Comparison of ENCODE assay signal across 13 cellular contexts in the genomic region with DNA sequence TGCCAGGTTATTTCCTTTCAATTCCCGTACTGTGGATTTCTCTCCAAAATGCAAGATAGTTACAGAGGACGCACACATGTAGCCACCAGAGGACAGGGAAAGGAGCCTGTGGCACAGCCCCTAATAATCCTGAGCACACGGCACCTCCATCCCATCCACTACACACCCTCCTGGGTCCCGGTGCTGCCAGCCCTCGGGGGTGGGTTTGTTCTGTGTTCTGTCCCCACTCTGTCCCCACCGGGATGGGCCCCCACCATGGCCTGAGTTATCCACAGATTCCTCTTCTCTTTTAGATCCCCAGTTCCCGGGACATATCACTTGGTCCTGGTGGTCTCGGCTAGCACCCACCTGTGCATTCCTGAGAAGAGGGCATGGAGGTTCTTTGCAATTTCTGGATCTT.
A peak's percentile ranks its signal among the peaks of the same experiment; 100 is the strongest.
DNase-seq lines count a peak whose midpoint lies in the region; ATAC-seq and TF ChIP-seq lines count a peak whose summit lies in the region.
"Had no signal": no experiment of that assay in that cellular context is flagged by ENCODE, and none has a peak within 500 bp of the region (broad histone marks: within the 10 kb centered on the region; RNA-seq: fewer than 3 reads in every experiment).

No MANE protein-coding gene starts in this region.

- TF ChIP-seq EP300 in SK-N-SH (IDR thresholded peaks at IDR 0.05; ENCODE audit: borderline replicate concordance in 1 of 2, low read depth in 1 of 2, low read length in 1 of 2) = no peak

- no peaks in the 10 kb centered on the region for H3K9me2 ChIP-seq in SK-N-SH

- peaks cover 3% of the 10 kb centered on the region for H3K27me3 Mint-ChIP-seq in activated CD4-positive, alpha-beta T cell treated with anti-CD3 and anti-CD28 coated beads for 36 hours

- H3K9ac ChIP-seq in SK-N-SH = no peak overlapping the region
- H3K9ac ChIP-seq: BLaER1 had no signal

- no peak overlapping the region for H3K4me2 ChIP-seq in SK-N-SH

- intact Hi-C loops in right cardiac atrium (cut with DNase I) (no loop called here), posterior vena cava (cut with DNase I) (loop anchor here in 1 of 2 donors (10.0 kb wide), 1 partner anchor 831 kb away; the partner anchor contains the start of gene INPP5A)
- intact Hi-C loops in activated CD4-positive, alpha-beta T cell treated with anti-CD3 and anti-CD28 coated beads for 36 hours (cut with DNase I, micrococcal nuclease) = no loop called here

- H3K27ac Mint-ChIP-seq in activated CD4-positive, alpha-beta T cell treated with anti-CD3 and anti-CD28 coated beads for 36 hours = no peak overlapping the region

- H3F3A ChIP-seq in SK-N-SH (replicated peaks; ENCODE audit: insufficient read depth) = no peaks in the 10 kb centered on the region

- no peaks in the 10 kb centered on the region for H3K4me1 ChIP-seq in SK-N-SH (ENCODE audit: control insufficient read depth in 1 of 2, insufficient read depth in 2 of 2, low read depth in 1 of 2, low read length in 1 of 2)
- no peaks in the 10 kb centered on the region for H3K4me1 ChIP-seq in right atrium auricular region
- H3K4me1 ChIP-seq in right cardiac atrium (ENCODE audit: control insufficient read depth, insufficient read depth, low read length) = no peaks in the 10 kb centered on the region
- H3K4me1 ChIP-seq: HAP-1 had no signal

- 35% methylated on average over 8 of the region's 8 CpGs for WGBS in SK-N-SH (ENCODE audit: low lambda C conversion rate)
- 91% methylated on average over 8 of the region's 8 CpGs for WGBS in right cardiac atrium

- TF ChIP-seq CTCF in SK-N-SH (IDR thresholded peaks at IDR 0.05) = no peak
- no peak for TF ChIP-seq CTCF in right atrium auricular region (IDR thresholded peaks at IDR 0.05)

- H3K27me3 ChIP-seq in SK-N-SH (ENCODE audit: insufficient read depth) (no peaks in the 10 kb centered on the region), right atrium auricular region (no peaks in the 10 kb centered on the region), right cardiac atrium (ENCODE audit: control insufficient read depth, insufficient read depth) (no peaks in the 10 kb centered on the region)
- H3K27me3 ChIP-seq: BLaER1 had no signal

- CTCF ChIA-PET in SK-N-SH (lab: Yijun Ruan, JAX) = no interaction called here
- CTCF ChIA-PET in activated CD4-positive, alpha-beta T cell treated with anti-CD3 and anti-CD28 coated beads for 36 hours (lab: Charles Lee) = no interaction called here

- POLR2A ChIA-PET in SK-N-SH (lab: Yijun Ruan, JAX) = no interaction called here
- POLR2A ChIA-PET in activated CD4-positive, alpha-beta T cell treated with anti-CD3 and anti-CD28 coated beads for 36 hours (lab: Charles Lee) = no interaction called here

- no peaks in the 10 kb centered on the region for H3K36me3 Mint-ChIP-seq in activated CD4-positive, alpha-beta T cell treated with anti-CD3 and anti-CD28 coated beads for 36 hours (ENCODE audit: low read depth)

- DNase-seq in SK-N-SH (peak; percentile 4), right atrium auricular region (ENCODE audit: low spot score) (peak; percentile 32), right cardiac atrium (no peak), posterior vena cava (ENCODE audit: low spot score) (peak; percentile 71), ureter (ENCODE audit: low spot score) (peak; percentile 34), Ammon's horn (ENCODE audit: low spot score) (no peak)
- no peak for DNase-seq in activated CD4-positive, alpha-beta T cell treated with anti-CD3 and anti-CD28 coated beads for 36 hours
- DNase-seq: DMS53, GF-D8 had no signal

- no peak overlapping the region for H2AFZ ChIP-seq in SK-N-SH (ENCODE audit: low read depth)

- H4K20me1 ChIP-seq in SK-N-SH (ENCODE audit: insufficient read depth) = no peaks in the 10 kb centered on the region
- H4K20me1 ChIP-seq: BLaER1 had no signal

- H3K4me3 Mint-ChIP-seq in activated CD4-positive, alpha-beta T cell treated with anti-CD3 and anti-CD28 coated beads for 36 hours = no peak overlapping the region

- H3K9me3 ChIP-seq in SK-N-SH (no peaks in the 10 kb centered on the region), right atrium auricular region (peaks cover 0 to 15% of the 10 kb centered on the region in 2 donors), right cardiac atrium (ENCODE audit: control insufficient read depth, low read length) (peaks cover 7% of the 10 kb centered on the region)
- H3K9me3 ChIP-seq: HAP-1 had no signal

- TF ChIP-seq RAD21 in SK-N-SH (IDR thresholded peaks at IDR 0.05; ENCODE audit: low read length) = no peak

- ATAC-seq in SK-N-SH treated with all-trans-retinoic acid at 6 μM for 48 hours (no peak), right cardiac atrium (no peak)
- ATAC-seq in activated CD4-positive, alpha-beta T cell treated with anti-CD3 and anti-CD28 coated beads for 36 hours = no peak

- H3K79me2 ChIP-seq in SK-N-SH (ENCODE audit: insufficient read depth) = no peaks in the 10 kb centered on the region

- no peak overlapping the region for H3K27ac ChIP-seq in SK-N-SH (ENCODE audit: low read depth in 2 of 2, low read length in 1 of 2)
- no peak overlapping the region for H3K27ac ChIP-seq in right atrium auricular region
- no peak overlapping the region for H3K27ac ChIP-seq in right cardiac atrium (ENCODE audit: low read length)
- H3K27ac ChIP-seq: 22Rv1, BLaER1 had no signal

- H3K9me3 Mint-ChIP-seq in activated CD4-positive, alpha-beta T cell treated with anti-CD3 and anti-CD28 coated beads for 36 hours (ENCODE audit: low read depth) = peaks cover 8% of the 10 kb centered on the region

- H3K4me1 Mint-ChIP-seq in activated CD4-positive, alpha-beta T cell treated with anti-CD3 and anti-CD28 coated beads for 36 hours = no peaks in the 10 kb centered on the region

- H3K4me3 ChIP-seq in SK-N-SH (ENCODE audit: low read depth in 2 of 2, low read length in 1 of 2) (no peak overlapping the region), right atrium auricular region (no peak overlapping the region), right cardiac atrium (ENCODE audit: low read length) (no peak overlapping the region)
- H3K4me3 ChIP-seq: BLaER1, HAP-1 had no signal

- H3K36me3 ChIP-seq in SK-N-SH (replicated peaks in 1 of 2; ENCODE audit: control insufficient read depth in 1 of 2, insufficient read depth in 2 of 2, low read length in 1 of 2) = no peaks in the 10 kb centered on the region
- H3K36me3 ChIP-seq in right atrium auricular region = no peaks in the 10 kb centered on the region
- H3K36me3 ChIP-seq: BLaER1, HAP-1 had no signal

TF ChIP-seq in SK-N-SH, 30 proteins besides CTCF, POLR2A, EP300 and RAD21 (continues in another document):
- no peak for TF ChIP-seq TEAD4 (IDR thresholded peaks at IDR 0.05; ENCODE audit: borderline replicate concordance, insufficient read depth)
- no peak for TF ChIP-seq JUND (IDR thresholded peaks at IDR 0.05)
- no peak for TF ChIP-seq SMC3 (IDR thresholded peaks at IDR 0.05; ENCODE audit: low read depth, low read length)
- no peak for TF ChIP-seq TAF1 (IDR thresholded peaks at IDR 0.05; ENCODE audit: borderline replicate concordance, low read depth, low read length)
- no peak for TF ChIP-seq NFIC (IDR thresholded peaks at IDR 0.05; ENCODE audit: borderline replicate concordance)
- no peak for TF ChIP-seq RCOR1 (IDR thresholded peaks at IDR 0.05; ENCODE audit: low read length)
- TF ChIP-seq FOXM1 (IDR thresholded peaks at IDR 0.05; ENCODE audit: low read depth) = no peak
- no peak for TF ChIP-seq YY1 (IDR thresholded peaks at IDR 0.05; ENCODE audit: low read depth)
- no peak for TF ChIP-seq MAX (IDR thresholded peaks at IDR 0.05; ENCODE audit: low read depth)
- TF ChIP-seq GABPA (IDR thresholded peaks at IDR 0.05; ENCODE audit: low read depth) = no peak
- TF ChIP-seq USF1 (IDR thresholded peaks at IDR 0.05; ENCODE audit: borderline replicate concordance, low read depth) = no peak
- TF ChIP-seq MXI1 (IDR thresholded peaks at IDR 0.05; ENCODE audit: low read depth, low read length) = no peak
- TF ChIP-seq RXRA (IDR thresholded peaks at IDR 0.05; ENCODE audit: borderline replicate concordance, low read depth) = no peak

TF ChIP-seq in SK-N-SH treated with all-trans-retinoic acid at 6 μM for 48 hours, 23 proteins besides CTCF, POLR2A, EP300 and RAD21:
- TF ChIP-seq ESRRG (CRISPR knock-in tag; IDR thresholded peaks at IDR 0.05) = no peak
- TF ChIP-seq ZNF565 (CRISPR knock-in tag; conservative IDR thresholded peaks at IDR 0.05; ENCODE audit: low read depth) = no peak

Comparison
In these comparisons a context has a peak if more than half of its experiments do, and no peak if none do; other contexts are left out.
1. DNase-seq: peak in SK-N-SH (single experiment), right atrium auricular region (single experiment), posterior vena cava (single experiment) and ureter (single experiment); none in right cardiac atrium (0 of 3), activated CD4-positive, alpha-beta T cell treated with anti-CD3 and anti-CD28 coated beads for 36 hours (single experiment) and Ammon's horn (single experiment).